In the genomic region with DNA sequence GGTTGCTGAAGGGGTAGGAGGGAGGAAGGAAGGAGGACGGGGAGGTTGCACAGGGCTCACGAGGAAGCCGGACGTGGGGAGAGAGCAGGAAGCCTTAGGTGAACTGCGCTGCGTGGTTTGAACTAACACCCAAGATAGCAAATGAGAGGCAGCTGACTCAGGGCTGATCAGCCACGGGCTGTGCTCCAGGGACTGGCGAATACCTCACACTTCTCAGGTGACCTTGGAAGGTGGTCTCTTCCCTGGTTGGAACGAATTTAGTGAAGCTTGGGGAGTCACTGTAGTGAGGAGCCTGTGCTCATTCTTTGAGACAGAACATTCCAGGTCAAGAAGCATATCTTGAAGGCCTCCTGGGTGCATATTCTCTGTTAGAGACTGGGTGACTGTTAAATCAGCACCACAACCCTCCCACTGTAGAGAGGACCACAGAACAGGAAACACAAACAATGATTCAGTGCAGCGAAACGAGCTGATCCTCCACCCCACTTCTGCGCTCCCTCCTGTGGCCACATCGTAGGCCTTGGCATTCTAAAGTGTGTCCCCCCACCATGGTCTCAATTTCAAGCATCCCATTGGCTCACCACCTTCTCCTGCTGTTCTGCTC, we compare ENCODE assay signal across 8 cellular contexts.
A peak's percentile ranks its signal among the peaks of the same experiment; 100 is the strongest.
DNase-seq lines count a peak whose midpoint lies in the region; TF ChIP-seq lines count a peak whose summit lies in the region.

No MANE protein-coding gene starts in this region.

- in situ Hi-C loops in GM13977 (cut with MboI; ENCODE audit: low pct_unique_long_range_greater_than_20kb, low sequenced_read_pairs, unreplicated experiment) = no loop called here

- DNase-seq in GM13977 (ENCODE audit: low spot score) (peak; percentile 59), MV-4-11 (lab: John Stamatoyannopoulos, UW) (peak; percentile 77), activated T-helper 1 cell treated with Interleukin-2 at 50 U/mL for 16 hours (ENCODE audit: low read depth) (peak; percentile 64), hepatic stellate cell (ENCODE audit: low spot score) (peak; percentile 92), superior temporal gyrus (ENCODE audit: extremely low spot score) (no peak), NCI-H510A (lab: John Stamatoyannopoulos, UW) (no peak), NCI-H524 (lab: John Stamatoyannopoulos, UW) (no peak)
- peak; percentile 48 to 49 for DNase-seq in stimulated activated CD8-positive, alpha-beta memory T cell treated with anti-CD3 and anti-CD28 coated beads, Interleukin-4, amount 100 ng/mL, for 1 hour (ENCODE audit: low read depth in 2 of 2, low spot score in 1 of 2)

- no peak for TF ChIP-seq CTCF in GM13977 (IDR thresholded peaks at IDR 0.05; ENCODE audit: extremely low read depth, insufficient read depth, missing control alignments)

Comparison
In these comparisons a context has a peak if more than half of its experiments do, and no peak if none do; other contexts are left out.
1. DNase-seq: peak in GM13977 (single experiment), MV-4-11 (single experiment), activated T-helper 1 cell treated with Interleukin-2 at 50 U/mL for 16 hours (single experiment), hepatic stellate cell (single experiment) and stimulated activated CD8-positive, alpha-beta memory T cell treated with anti-CD3 and anti-CD28 coated beads, Interleukin-4, amount 100 ng/mL, for 1 hour (2 of 2); none in superior temporal gyrus (single experiment), NCI-H510A (single experiment) and NCI-H524 (0 of 2).